Comparison of ENCODE assay signal across 8 cellular contexts in genomic region chr12:77064891-77065360, GRCh38. TPM values are rescaled to one million over a fixed set of nuclear protein-coding genes. Genes with fewer than 3 reads are reported as not detected.
DNase-seq lines count a peak whose midpoint lies in the region; ATAC-seq, FAIRE-seq and TF ChIP-seq lines count a peak whose summit lies in the region.

No MANE protein-coding gene starts in this region.

- peak overlapping the region in 9 of 11 experiments; percentile 72 to 90 (median 85); a peak in 18 of 22 replicates for H3K27ac ChIP-seq in BLaER1 treated with 17β-estradiol and CSF1 and Interleukin-3, amounts not matched to agents 10 nM and 100 nM
- no peak overlapping the region for H3K27ac ChIP-seq in ovary

- peaks cover 5% of the 10 kb centered on the region for H3K27me3 Mint-ChIP-seq in activated B cell treated with CpG ODN at 0.5 μM for 24 hours

- no peak for TF ChIP-seq POLR2A in ovary (IDR thresholded peaks at IDR 0.05)

- CTCF ChIA-PET in activated B cell treated with CpG ODN at 0.5 μM for 24 hours (lab: Charles Lee): no interaction called here

- H3K4me2 ChIP-seq in BLaER1 treated with 17β-estradiol and CSF1 and Interleukin-3, amounts not matched to agents 10 nM and 100 nM: peak overlapping the region; percentile 89 to 100 (median 95)

- no peak for FAIRE-seq in HTR-8/SVneo (lab: Jason Lieb, UNC)

- H3K4me3 ChIP-seq in BLaER1 treated with 17β-estradiol and CSF1 and Interleukin-3, amounts not matched to agents 10 nM and 100 nM: peak overlapping the region; percentile 71 to 94 (median 84)
- peak overlapping the region; percentile 75 for H3K4me3 ChIP-seq in fibroblast of pulmonary artery (replicated peaks; ENCODE audit: low read depth, low read length)
- H3K4me3 ChIP-seq in ovary: peak overlapping the region; percentile 67

- WGBS in ovary, 3 donors: 1 to 2% (median 1%) methylated on average over 21 to 24 of the region's 24 CpGs

- DNase-seq in HTR-8/SVneo (ENCODE audit: insufficient read length, low spot score) (peak; percentile 22), activated B cell treated with CpG ODN at 0.5 μM for 24 hours (no peak), fibroblast of pulmonary artery (ENCODE audit: low read depth) (no peak), ovary (no peak), posterior vena cava (ENCODE audit: low spot score) (no peak), T1000 (lab: John Stamatoyannopoulos, UW) (no peak)

- no peak for TF ChIP-seq EP300 in ovary (IDR thresholded peaks at IDR 0.05)

- H3K36me3 Mint-ChIP-seq in activated B cell treated with CpG ODN at 0.5 μM for 24 hours (ENCODE audit: low read depth): peaks cover 2% of the 10 kb centered on the region

- H3K27ac Mint-ChIP-seq in activated B cell treated with CpG ODN at 0.5 μM for 24 hours: no peak overlapping the region

- ATAC-seq in GM19467 (IDR thresholded peaks at IDR 0.05; ENCODE audit: unreplicated experiment): peak; percentile 2
- peak; percentile 19 for ATAC-seq in activated B cell treated with CpG ODN at 0.5 μM for 24 hours (ENCODE audit: low read depth)

- no peaks in the 10 kb centered on the region for H4K20me1 ChIP-seq in BLaER1 treated with 17β-estradiol and CSF1 and Interleukin-3, amounts not matched to agents 10 nM and 100 nM

- H3K9ac ChIP-seq in BLaER1 treated with 17β-estradiol and CSF1 and Interleukin-3, amounts not matched to agents 10 nM and 100 nM: peak overlapping the region; percentile 64 to 93 (median 88); a peak in 21 of 22 replicates

- peaks cover 0 to 18% (median 0%) of the 10 kb centered on the region in 11 experiments; a peak in 4 of 22 replicates for H3K36me3 ChIP-seq in BLaER1 treated with 17β-estradiol and CSF1 and Interleukin-3, amounts not matched to agents 10 nM and 100 nM
- no peaks in the 10 kb centered on the region for H3K36me3 ChIP-seq in ovary

- H3K9me3 Mint-ChIP-seq in activated B cell treated with CpG ODN at 0.5 μM for 24 hours: no peaks in the 10 kb centered on the region

- H3K27me3 ChIP-seq in BLaER1 treated with 17β-estradiol and CSF1 and Interleukin-3, amounts not matched to agents 10 nM and 100 nM: peaks cover 0 to 9% (median 0%) of the 10 kb centered on the region in 11 experiments; a peak in 4 of 22 replicates
- no peaks in the 10 kb centered on the region for H3K27me3 ChIP-seq in ovary

- intact Hi-C loops in activated B cell treated with CpG ODN at 0.5 μM for 24 hours (cut with micrococcal nuclease): loop anchor here (5.0 to 10.0 kb wide), 7 partner anchors 288 to 1670 kb away; partner anchors contain the start of genes BBS10, GLIPR1, GLIPR1L2 and NAP1L1
- intact Hi-C loops in ovary (cut with DNase I): loop anchor here in 2 of 4 donors (10.0 kb wide), 2 partner anchors 620 to 1820 kb away; no protein-coding TSS in a partner anchor
- intact Hi-C loops in posterior vena cava (cut with DNase I): no loop called here

- peaks cover 35 to 58% (median 50%) of the 10 kb centered on the region in 10 experiments for H3K4me1 ChIP-seq in BLaER1 treated with 17β-estradiol and CSF1 and Interleukin-3, amounts not matched to agents 10 nM and 100 nM
- H3K4me1 ChIP-seq in ovary (ENCODE audit: insufficient read depth): no peaks in the 10 kb centered on the region

- peaks cover 43% of the 10 kb centered on the region for H3K4me1 Mint-ChIP-seq in activated B cell treated with CpG ODN at 0.5 μM for 24 hours

- TF ChIP-seq CTCF in activated B cell treated with CpG ODN at 0.5 μM for 24 hours (IDR thresholded peaks at IDR 0.05) (no peak), fibroblast of pulmonary artery (IDR thresholded peaks at IDR 0.05; ENCODE audit: low read length, missing control alignments) (no peak), ovary (IDR thresholded peaks at IDR 0.05) (no peak)

- peak overlapping the region; percentile 90 for H3K4me3 Mint-ChIP-seq in activated B cell treated with CpG ODN at 0.5 μM for 24 hours

- POLR2A ChIA-PET in activated B cell treated with CpG ODN at 0.5 μM for 24 hours (lab: Charles Lee): no interaction called here

- no peaks in the 10 kb centered on the region for H3K9me3 ChIP-seq in BLaER1 treated with 17β-estradiol and CSF1 and Interleukin-3, amounts not matched to agents 10 nM and 100 nM (replicated peaks in 1 of 11)
- no peaks in the 10 kb centered on the region for H3K9me3 ChIP-seq in ovary

RNA-seq across cellular contexts. Expression of gene E2F7, which starts 0.4 kb away (rescaled TPM):
- total RNA-seq in activated B cell treated with CpG ODN at 0.5 μM for 24 hours (0.71 and 0.95 TPM in 2 replicates), ovary (1 to 10 TPM in 1 of 7 donors, under 1 TPM in 4, not detected in 2; 0.17 to 1.3 (median 0.45) TPM), posterior vena cava (under 1 TPM; 0.09 to 0.24 TPM)
- under 1 TPM; 0.12 to 0.45 TPM for polyA plus RNA-seq in ovary

Comparison
In these comparisons a context has a peak if more than half of its experiments do, and no peak if none do; other contexts are left out.
1. H3K27ac ChIP-seq: peak in BLaER1 treated with 17β-estradiol and CSF1 and Interleukin-3, amounts not matched to agents 10 nM and 100 nM (9 of 11); none in ovary (0 of 2).
2. Peak in every context shown above with its lines, with median percentiles within 50 percentile points of each other: H3K4me3 ChIP-seq.